Comparison of ENCODE assay signal across 1 cellular context in the genomic region with DNA sequence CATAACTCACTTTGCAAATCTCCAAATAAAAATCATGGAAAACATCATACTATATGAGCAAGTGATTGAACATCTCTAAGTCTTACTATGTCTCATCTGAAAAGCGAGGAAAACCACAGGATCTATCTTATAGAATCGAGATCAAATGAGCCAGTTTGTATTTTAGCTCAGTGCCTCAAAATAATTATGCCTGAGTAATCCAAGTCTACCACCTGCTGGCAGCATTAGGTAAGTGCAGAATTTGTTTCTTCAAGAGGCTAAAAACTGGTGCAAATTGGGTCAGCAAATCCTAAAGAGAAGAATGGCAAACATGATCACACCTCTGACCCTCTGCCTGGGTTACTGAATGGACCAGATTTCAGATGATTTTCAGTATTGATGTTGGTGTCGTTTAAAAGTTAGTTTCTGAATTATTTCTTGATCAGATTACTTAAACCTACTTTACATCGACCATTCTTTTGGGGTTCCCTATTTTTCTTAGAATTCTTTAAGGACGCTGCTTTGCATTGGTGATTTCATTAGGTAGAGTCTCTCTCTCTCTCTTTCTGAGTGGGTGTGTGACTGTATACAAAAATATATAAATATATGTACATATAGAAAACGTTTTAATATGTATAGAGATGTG.
TF ChIP-seq lines count a peak whose summit lies in the region.

No MANE protein-coding gene starts in this region.

TF ChIP-seq in K562, 482 proteins besides CTCF, POLR2A, EP300 and RAD21 (continued from another document):
- no peak for TF ChIP-seq KDM2B (CRISPR knock-in tag; IDR thresholded peaks at IDR 0.05)
